ENCODE assay signal across 8 cellular contexts in genomic region chr11:123430736-123431356, GRCh38. TPM values are rescaled to one million over a fixed set of nuclear protein-coding genes. Genes with fewer than 3 reads are reported as not detected.
DNase-seq lines count a peak whose midpoint lies in the region; ATAC-seq and TF ChIP-seq lines count a peak whose summit lies in the region.

No MANE protein-coding gene starts in this region.

- H3K27me3 ChIP-seq in BE2C (no peaks in the 10 kb centered on the region), IMR-90 (ENCODE audit: control insufficient read depth, insufficient read depth, low read length) (no peaks in the 10 kb centered on the region)

- peak overlapping the region; percentile 44; the same call in 1 of the 2 replicates for H4K5ac ChIP-seq in IMR-90 (ENCODE audit: low read depth, low read length)

- dilution Hi-C loops in IMR-90 (cut with HindIII; ENCODE audit: low sequenced_read_pairs, unreplicated experiment): no loop called here

- H3K4me2 ChIP-seq in IMR-90 (ENCODE audit: low read depth, low read length): peak overlapping the region; percentile 73

- H3K4me3 ChIP-seq in BE2C (ENCODE audit: low read depth, low read length) (peak overlapping the region; percentile 77), IMR-90 (ENCODE audit: insufficient read depth, low read depth, low read length) (peak overlapping the region; percentile 72)

- H3K14ac ChIP-seq in IMR-90 (replicated peaks; ENCODE audit: low read depth, low read length): peak overlapping the region; percentile 93

- no peak for TF ChIP-seq POLR2A in IMR-90 (IDR thresholded peaks at IDR 0.05; ENCODE audit: low read depth, low read length)

- no peak for TF ChIP-seq CTCF in BE2C (IDR thresholded peaks at IDR 0.05; ENCODE audit: low read depth, low read length)
- no peak for TF ChIP-seq CTCF in IMR-90 (conservative IDR thresholded peaks at IDR 0.05; ENCODE audit: low read depth, low read length)

- H3K36me3 ChIP-seq in BE2C (no peaks in the 10 kb centered on the region), IMR-90 (ENCODE audit: control insufficient read depth, insufficient read depth, low read length) (no peaks in the 10 kb centered on the region)

- no peak overlapping the region for H2BK20ac ChIP-seq in IMR-90 (ENCODE audit: low read depth, low read length)

- intact Hi-C loops in IMR-90 (cut with micrococcal nuclease): no loop called here

- H4K8ac ChIP-seq in IMR-90 (ENCODE audit: low read depth in 2 of 2, low read length in 2 of 2): peak overlapping the region; percentile 64 to 87

- no peaks in the 10 kb centered on the region for H3K9me3 ChIP-seq in BE2C
- no peaks in the 10 kb centered on the region for H3K9me3 ChIP-seq in IMR-90 (ENCODE audit: control insufficient read depth, insufficient read depth, low read length)

- peak overlapping the region; percentile 87 for H3K23ac ChIP-seq in IMR-90 (ENCODE audit: low read depth, low read length)

- H2AK9ac ChIP-seq in IMR-90 (replicated peaks; ENCODE audit: low read depth, low read length, poor library complexity): peak overlapping the region; percentile 83

- ATAC-seq in GM19395 (IDR thresholded peaks at IDR 0.05; ENCODE audit: unreplicated experiment): peak; percentile 52
- ATAC-seq in IMR-90 (ENCODE audit: low read depth): peak; percentile 35
- ATAC-seq in activated CD4-positive, CD25-positive, alpha-beta regulatory T cell treated with anti-CD3 and anti-CD28 coated beads, Interleukin-2, amount 50 U/mL, for 24 hours: peak; percentile 53
- no peak for ATAC-seq in HG02970 (IDR thresholded peaks at IDR 0.05; ENCODE audit: low FRiP score, unreplicated experiment)

- H2AFZ ChIP-seq in IMR-90 (replicated peaks; ENCODE audit: low read length, poor library complexity): peak overlapping the region; percentile 95

- CTCF ChIA-PET in IMR-90 (lab: Yijun Ruan, JAX): interaction anchor here (0.7 kb wide), 1 partner anchor 24 kb away, joined by 3 read pairs; no protein-coding TSS in a partner anchor

- H2BK120ac ChIP-seq in IMR-90 (ENCODE audit: low read depth, low read length): peak overlapping the region; percentile 77

- no peak overlapping the region for H2BK15ac ChIP-seq in IMR-90 (ENCODE audit: low read depth, low read length)

- 0% methylated on average over 7 of the region's 61 CpGs; no CpG with 5 or more reads in 1 of the 2 experiments for WGBS in IMR-90 (ENCODE audit: extremely low coverage in 2 of 2, insufficient read length in 1 of 2), 2 experiments

- peak overlapping the region; percentile 74 for H3K4ac ChIP-seq in IMR-90 (ENCODE audit: low read depth, low read length)

- no TSS peak for BruUV-seq in IMR-90 (replicated peaks; lab: Mats Ljungman, UMichigan)

- H2AK5ac ChIP-seq in IMR-90 (ENCODE audit: low read depth, low read length): peak overlapping the region; percentile 10; the same call in 1 of the 2 replicates

- DNase-seq in BE2C: peak; percentile 47
- DNase-seq in IMR-90: peak; percentile 51
- peak; percentile 45 for DNase-seq in dermis blood vessel endothelial cell
- DNase-seq in lung microvascular endothelial cell (ENCODE audit: low read depth in 2 of 2): peak; percentile 38 to 49
- DNase-seq in stimulated activated CD8-positive, alpha-beta memory T cell treated with anti-CD3 and anti-CD28 coated beads, Interleukin-15, amount 100 ng/mL, for 48 hours (ENCODE audit: low read depth in 2 of 2): peak; percentile 37 to 56

- peaks cover 18 to 45% of the 10 kb centered on the region in 2 experiments for H3K79me1 ChIP-seq in IMR-90 (ENCODE audit: low read depth in 1 of 2, low read length in 2 of 2)

- no peaks in the 10 kb centered on the region for H4K20me1 ChIP-seq in IMR-90 (ENCODE audit: insufficient read depth, low read length)

- H3K27ac ChIP-seq in IMR-90 (ENCODE audit: insufficient read depth, low read length): peak overlapping the region; percentile 62

- POLR2A ChIA-PET in IMR-90 (lab: Charles Lee; ENCODE audit: unreplicated experiment): no interaction called here

- H3K18ac ChIP-seq in IMR-90 (ENCODE audit: low read depth, low read length): peak overlapping the region; percentile 29; the same call in 1 of the 2 replicates

- peaks cover 21% of the 10 kb centered on the region for H3K9me1 ChIP-seq in IMR-90 (ENCODE audit: insufficient read depth, low read length)

- H2BK5ac ChIP-seq in IMR-90 (ENCODE audit: low read depth, low read length, poor library complexity, severe bottlenecking): peak overlapping the region; percentile 77

- H4K91ac ChIP-seq in IMR-90 (ENCODE audit: insufficient read depth, low read depth, low read length): peak overlapping the region; percentile 46; the same call in 1 of the 2 replicates

- TF ChIP-seq RAD21 in IMR-90 (IDR thresholded peaks at IDR 0.05; ENCODE audit: low read length): no peak

- H3K4me1 ChIP-seq in BE2C (peaks cover 3% of the 10 kb centered on the region; the same call in 1 of the 2 replicates), IMR-90 (ENCODE audit: control insufficient read depth, insufficient read depth, low read length) (peaks cover 8% of the 10 kb centered on the region)

- H3K56ac ChIP-seq in IMR-90 (ENCODE audit: extremely low read depth, insufficient read depth, low read length): 0 out of 2 replicates have a peak overlapping the region, but pooled peaks have one; percentile 34

- in situ Hi-C loops in IMR-90 (cut with MboI; ENCODE audit: low sequenced_read_pairs): no loop called here

- peak overlapping the region; percentile 65 for H3K9ac ChIP-seq in IMR-90 (ENCODE audit: low read depth, low read length)

TF ChIP-seq in IMR-90, 13 proteins besides CTCF, POLR2A, EP300 and RAD21:
- TF ChIP-seq CHD1 (IDR thresholded peaks at IDR 0.05; ENCODE audit: low read depth, low read length) (peak; percentile 32; the same call in 1 of the 2 replicates), FOS (IDR thresholded peaks at IDR 0.05; ENCODE audit: low read depth, low read length) (no peak)

RNA-seq across cellular contexts. Expression of gene GRAMD1B, which starts 0.8 kb away (rescaled TPM):
- polyA plus RNA-seq in BE2C (2012; ENCODE audit: insufficient read depth, insufficient read length, low read depth): 19.7 TPM
- total RNA-seq in IMR-90 (2012; rRNA removed) (6.1 and 7.2 TPM in 2 replicates), dermis blood vessel endothelial cell (3.7 and 10.3 TPM in 2 replicates), lung microvascular endothelial cell (2.6 and 6.3 TPM in 2 replicates)
- 7.1 and 9.2 TPM in 2 replicates for polyA plus RNA-seq in IMR-90 (2012; rRNA removed)
- polyA plus RNA-seq in IMR-90 (2012; cell fraction: cytosol; rRNA removed): 3.9 and 6.4 TPM in 2 replicates
- 26.9 and 28.8 TPM in 2 replicates for polyA plus RNA-seq in IMR-90 (2012; cell fraction: nucleus; rRNA removed; ENCODE audit: low replicate concordance)
